Comparison of ENCODE assay signal across 9 cellular contexts in the genomic region with DNA sequence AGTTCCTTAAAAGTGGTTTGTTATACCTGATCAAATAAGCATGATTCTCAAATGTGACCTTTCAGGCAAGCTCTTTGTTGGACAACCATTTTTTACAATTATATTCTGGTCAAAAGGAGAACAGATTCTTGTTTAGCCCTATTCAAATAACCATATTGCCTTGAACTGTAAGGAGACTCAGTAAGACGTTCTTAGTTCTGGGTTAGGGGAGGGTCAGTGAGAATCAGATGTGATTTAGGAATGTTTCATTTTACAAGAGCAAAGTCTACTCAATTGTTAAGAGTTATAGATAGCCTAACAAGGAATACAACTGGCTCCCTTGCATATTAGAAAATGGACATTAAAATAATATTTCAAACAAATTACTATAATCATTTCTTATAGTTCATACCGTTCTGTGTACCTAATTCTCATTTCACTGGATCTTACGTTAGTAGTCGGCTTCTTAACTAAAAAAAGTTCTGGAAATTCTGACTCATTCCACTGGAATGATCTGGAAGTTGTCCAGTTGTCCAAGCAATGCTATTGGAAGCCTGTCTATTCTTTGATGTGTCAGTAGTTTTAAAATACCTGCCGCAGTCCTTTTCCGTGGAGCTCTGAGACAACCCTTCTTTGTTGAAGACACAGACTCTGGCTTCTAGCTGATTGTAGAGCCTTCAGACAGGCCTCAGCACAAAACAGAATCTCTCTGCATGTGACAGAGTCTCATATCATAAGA.
DNase-seq lines count a peak whose midpoint lies in the region; ATAC-seq and TF ChIP-seq lines count a peak whose summit lies in the region.
"Had no signal": no experiment of that assay in that cellular context is flagged by ENCODE, and none has a peak within 500 bp of the region (broad histone marks: within the 10 kb centered on the region; RNA-seq: fewer than 3 reads in every experiment).

No MANE protein-coding gene starts in this region.

- DNase-seq in M059J (ENCODE audit: low read depth) (peak; percentile 97), dorsolateral prefrontal cortex (no peak), lung (ENCODE audit: low spot score) (peak; percentile 31), transverse colon (no peak), NOMO-1 treated with DMSO at 0.1 percent for 48 hours (lab: John Stamatoyannopoulos, UW; ENCODE audit: unreplicated experiment) (no peak)
- DNase-seq: effector CD8-positive, alpha-beta T cell had no signal

- H3K4me3 ChIP-seq in dorsolateral prefrontal cortex (peak overlapping the region in 2 of 59 donors; percentile 3 to 12), lung (no peak overlapping the region), transverse colon (no peak overlapping the region)

- peak overlapping the region in 34 of 59 donors; percentile 16 to 88 (median 52) for H3K27ac ChIP-seq in dorsolateral prefrontal cortex
- H3K27ac ChIP-seq in lung (ENCODE audit: low read depth in 1 of 2, low read length in 1 of 2), result peak overlapping the region in 1 of 2 donors; percentile 93
- H3K27ac ChIP-seq in transverse colon, result peak overlapping the region; percentile 11 to 77 (median 58)

- H3K9me3 ChIP-seq in lung (ENCODE audit: control insufficient read depth in 2 of 2, insufficient read depth in 1 of 2, low read length in 1 of 2), result no peaks in the 10 kb centered on the region
- H3K9me3 ChIP-seq in transverse colon, result no peaks in the 10 kb centered on the region

- intact Hi-C loops in dorsolateral prefrontal cortex (cut with DNase I), result no loop called here
- intact Hi-C loops in transverse colon (cut with DNase I; ENCODE audit: low total_unique reads), result no loop called here

- H3K27me3 ChIP-seq in dorsolateral prefrontal cortex, result no peaks in the 10 kb centered on the region
- no peaks in the 10 kb centered on the region for H3K27me3 ChIP-seq in lung (ENCODE audit: control insufficient read depth, insufficient read depth)
- H3K27me3 ChIP-seq in transverse colon, result no peaks in the 10 kb centered on the region

- WGBS in lung, 2 donors, result 37 to 73% methylated on average over 6 of the region's 6 CpGs
- WGBS in transverse colon (ENCODE audit: low coverage in 1 of 2), 2 donors, result 24 to 39% methylated on average over 5 to 6 of the region's 6 CpGs

- peak; percentile 47 for ATAC-seq in lung (ENCODE audit: insufficient read depth, low FRiP score)
- ATAC-seq in HG03378 (IDR thresholded peaks at IDR 0.05; ENCODE audit: unreplicated experiment), result no peak
- ATAC-seq in GM21737 (IDR thresholded peaks at IDR 0.05; ENCODE audit: unreplicated experiment), result no peak
- no peak for ATAC-seq in HG03432 (IDR thresholded peaks at IDR 0.05; ENCODE audit: unreplicated experiment)

- H3K4me1 ChIP-seq in lung (ENCODE audit: control insufficient read depth in 2 of 2, insufficient read depth in 2 of 2, low read length in 2 of 2), result peaks cover 0 to 5% of the 10 kb centered on the region in 2 donors
- peaks cover 0 to 18% (median 13%) of the 10 kb centered on the region in 4 donors for H3K4me1 ChIP-seq in transverse colon

- TF ChIP-seq CTCF in dorsolateral prefrontal cortex (IDR thresholded peaks at IDR 0.05 in 54 of 56, conservative IDR thresholded peaks at IDR 0.05 in 2 of 56; ENCODE audit: low read depth in 1 of 56, partially characterized antibody in 56 of 56) (no peak), lung (IDR thresholded peaks at IDR 0.05; ENCODE audit: control extremely low read depth, extremely low read depth) (no peak), transverse colon (IDR thresholded peaks at IDR 0.05) (no peak)

- no peak for TF ChIP-seq POLR2A in transverse colon (IDR thresholded peaks at IDR 0.05)

- no peak for TF ChIP-seq EP300 in transverse colon (IDR thresholded peaks at IDR 0.05; ENCODE audit: low read depth)

- H3K36me3 ChIP-seq in lung (ENCODE audit: control insufficient read depth in 2 of 2, insufficient read depth in 2 of 2, low read length in 2 of 2) (peaks cover 0 to 2% of the 10 kb centered on the region in 2 donors), transverse colon (no peaks in the 10 kb centered on the region)

- in situ Hi-C loops in transverse colon (cut with MboI; ENCODE audit: low pct_ligation_motif_present in 1 of 4, low pct_unique_long_range_greater_than_20kb in 1 of 4, low sequenced_read_pairs in 3 of 4), result no loop called here

Comparison
In these comparisons a context has a peak if more than half of its experiments do, and no peak if none do; other contexts are left out.
1. DNase-seq: peak in M059J (single experiment) and lung (single experiment); none in dorsolateral prefrontal cortex (0 of 10), transverse colon (single experiment) and NOMO-1 treated with DMSO at 0.1 percent for 48 hours (single experiment).